In genomic region chr1:24410750-24411149, GRCh38 we compare ENCODE assay signal across 15 cellular contexts. TPM values are rescaled to one million over a fixed set of nuclear protein-coding genes. Genes with fewer than 3 reads are reported as not detected.
DNase-seq lines count a peak whose midpoint lies in the region; ATAC-seq and TF ChIP-seq lines count a peak whose summit lies in the region.
"Had no signal": no experiment of that assay in that cellular context is flagged by ENCODE, and none has a peak within 500 bp of the region (broad histone marks: within the 10 kb centered on the region; RNA-seq: fewer than 3 reads in every experiment).

No MANE protein-coding gene starts in this region.

- no peak overlapping the region for H3K4me3 ChIP-seq in HCT116 (replicated peaks in 1 of 2; ENCODE audit: low read depth in 1 of 2, low read length in 2 of 2)
- no peak overlapping the region for H3K4me3 ChIP-seq in PC-9
- no peak overlapping the region for H3K4me3 ChIP-seq in mucosa of rectum (ENCODE audit: low read length in 2 of 2)
- H3K4me3 ChIP-seq in trophoblast cell (ENCODE audit: low read depth, low read length), result no peak overlapping the region
- H3K4me3 ChIP-seq: BLaER1 had no signal

- H3K36me3 ChIP-seq in HCT116 (ENCODE audit: control insufficient read depth in 1 of 2, insufficient read depth in 2 of 2, low read length in 2 of 2) (no peaks in the 10 kb centered on the region), PC-9 (ENCODE audit: low read depth) (no peaks in the 10 kb centered on the region), mucosa of rectum (ENCODE audit: control insufficient read depth in 2 of 2, insufficient read depth in 2 of 2, low read length in 2 of 2) (no peaks in the 10 kb centered on the region), trophoblast cell (ENCODE audit: control insufficient read depth in 1 of 2, insufficient read depth in 2 of 2, low read length in 2 of 2) (no peaks in the 10 kb centered on the region)
- H3K36me3 ChIP-seq: BLaER1 had no signal

- no peak overlapping the region for H2BK12ac ChIP-seq in trophoblast cell (ENCODE audit: low read length)

- CTCF ChIA-PET in HCT116 (lab: Charles Lee), result interaction anchor here (2.4 kb wide), 1 partner anchor 19 kb away, joined by 20 read pairs; no protein-coding TSS in a partner anchor
- CTCF ChIA-PET in PC-9 (lab: Charles Lee), result interaction anchor here (0.6 kb wide), 1 partner anchor 224 kb away, joined by 5 read pairs; no protein-coding TSS in a partner anchor

- H4K20me1 ChIP-seq in HCT116 (ENCODE audit: insufficient read depth) (no peaks in the 10 kb centered on the region), PC-9 (ENCODE audit: insufficient read depth) (no peaks in the 10 kb centered on the region)
- H4K20me1 ChIP-seq: BLaER1 had no signal

- H3K9ac ChIP-seq in HCT116 (ENCODE audit: low read length) (no peak overlapping the region), mucosa of rectum (ENCODE audit: low read depth in 1 of 2, low read length in 2 of 2) (no peak overlapping the region), trophoblast cell (ENCODE audit: low read length) (no peak overlapping the region)
- H3K9ac ChIP-seq: BLaER1 had no signal

- no peak overlapping the region for H2AFZ ChIP-seq in HCT116 (ENCODE audit: low read depth, low read length, poor library complexity, severe bottlenecking)
- no peak overlapping the region for H2AFZ ChIP-seq in PC-9
- H2AFZ ChIP-seq in trophoblast cell (ENCODE audit: insufficient read depth, low read length, poor library complexity), result no peak overlapping the region

- H3K4me1 ChIP-seq in HCT116 (ENCODE audit: control insufficient read depth in 1 of 2, insufficient read depth in 2 of 2, low read length in 2 of 2) (peaks cover 18 to 56% of the 10 kb centered on the region in 2 experiments), PC-9 (replicated peaks; ENCODE audit: insufficient read depth) (peaks cover 35% of the 10 kb centered on the region), mucosa of rectum (ENCODE audit: control insufficient read depth in 2 of 2, insufficient read depth in 2 of 2, low read length in 2 of 2) (peaks cover 22 to 27% of the 10 kb centered on the region in 2 donors), trophoblast cell (ENCODE audit: control insufficient read depth in 1 of 2, insufficient read depth in 2 of 2, low read length in 2 of 2) (no peaks in the 10 kb centered on the region)

- peak overlapping the region; percentile 96 for H3K4me2 ChIP-seq in HCT116 (ENCODE audit: low read length)
- H3K4me2 ChIP-seq in PC-9, result no peak overlapping the region
- H3K4me2 ChIP-seq in trophoblast cell (ENCODE audit: low read length), result no peak overlapping the region
- H3K4me2 ChIP-seq: BLaER1 had no signal

- no peak overlapping the region for H2AK5ac ChIP-seq in trophoblast cell (ENCODE audit: low read length)

- no peak overlapping the region for H4K12ac ChIP-seq in trophoblast cell (ENCODE audit: low read depth, low read length)

- TF ChIP-seq CTCF in HCT116 (IDR thresholded peaks at IDR 0.05 in 2 of 3, conservative IDR thresholded peaks at IDR 0.05 in 1 of 3; ENCODE audit: borderline replicate concordance in 1 of 3, insufficient read depth in 1 of 3, low read depth in 2 of 3, low read length in 2 of 3) (no peak), PC-9 (conservative IDR thresholded peaks at IDR 0.05) (no peak)

- H3K27me3 ChIP-seq in HCT116 (ENCODE audit: insufficient read depth, low read length) (no peaks in the 10 kb centered on the region), PC-9 (ENCODE audit: insufficient read depth, low read depth) (no peaks in the 10 kb centered on the region), mucosa of rectum (ENCODE audit: control insufficient read depth in 2 of 2, insufficient read depth in 2 of 2, low read length in 2 of 2) (no peaks in the 10 kb centered on the region), trophoblast cell (ENCODE audit: insufficient read depth, low read length) (no peaks in the 10 kb centered on the region)

- H3K9me3 ChIP-seq in HCT116 (ENCODE audit: control insufficient read depth in 1 of 2, insufficient read depth in 1 of 2, low read depth in 1 of 2, low read length in 2 of 2) (no peaks in the 10 kb centered on the region), PC-9 (ENCODE audit: insufficient read depth, low read depth) (no peaks in the 10 kb centered on the region), mucosa of rectum (ENCODE audit: control insufficient read depth in 2 of 2, low read length in 2 of 2) (no peaks in the 10 kb centered on the region), trophoblast cell (ENCODE audit: insufficient read depth, low read depth, low read length) (no peaks in the 10 kb centered on the region)

- H3K23ac ChIP-seq in trophoblast cell (ENCODE audit: low read length), result no peak overlapping the region

- H3K4ac ChIP-seq in trophoblast cell (ENCODE audit: low read depth, low read length), result no peak overlapping the region

- peaks cover 4% of the 10 kb centered on the region for H3K79me1 ChIP-seq in trophoblast cell (ENCODE audit: low read length)

- H4K91ac ChIP-seq in trophoblast cell (ENCODE audit: low read depth, low read length), result no peak overlapping the region

- no peak for DNase-seq in HCT116 (ENCODE audit: low read depth, low spot score)
- no peak for DNase-seq in PC-9
- DNase-seq in epithelial cell of prostate (ENCODE audit: low read depth, low spot score), result no peak
- no peak for DNase-seq in middle frontal gyrus (ENCODE audit: extremely low spot score, low spot score)
- DNase-seq in trophoblast cell, result no peak
- DNase-seq: CD4-positive, alpha-beta memory T cell; DMS53; KG1; NCI-H1417 treated with DMSO at 0.1 percent for 48 hours; NCI-H2029; NCI-H2171; SIG-M5 had no signal

- no peak overlapping the region for H3K14ac ChIP-seq in trophoblast cell (ENCODE audit: low read length)

- no peaks in the 10 kb centered on the region for H3K79me2 ChIP-seq in HCT116 (ENCODE audit: insufficient read depth, low read length)
- H3K79me2 ChIP-seq in PC-9 (ENCODE audit: low read depth), result peaks cover 12% of the 10 kb centered on the region; the same call in 1 of the 2 replicates
- peaks cover 2% of the 10 kb centered on the region for H3K79me2 ChIP-seq in trophoblast cell (ENCODE audit: control insufficient read depth, insufficient read depth, low read length, poor library complexity)

- RAD21 ChIA-PET in HCT116 (lab: Charles Lee; ENCODE audit: low non-redundant PET in 1 of 2, low total read pairs in 2 of 2, uncharacterized antibody in 2 of 2, unreplicated experiment in 2 of 2), result no interaction called here

- POLR2A ChIA-PET in HCT116 (lab: Charles Lee) (no interaction called here), PC-9 (lab: Charles Lee; ENCODE audit: unreplicated experiment) (no interaction called here)

- H3F3A ChIP-seq in PC-9 (ENCODE audit: insufficient read depth, low read depth), result peaks cover 10% of the 10 kb centered on the region; the same call in 1 of the 2 replicates

- no peak for TF ChIP-seq POLR2A in HCT116 (IDR thresholded peaks at IDR 0.05; ENCODE audit: borderline replicate concordance, extremely low read depth, insufficient read depth, insufficient read length)

- no CpG with 5 or more reads among the region's 7 CpGs for WGBS in trophoblast cell (ENCODE audit: extremely low coverage, insufficient coverage, insufficient read length)

- no peak overlapping the region for H3K27ac ChIP-seq in HCT116 (ENCODE audit: low read depth, low read length)
- H3K27ac ChIP-seq in PC-9, result peak overlapping the region; percentile 84
- peak overlapping the region; percentile 85 for H3K27ac ChIP-seq in epithelial cell of prostate
- peak overlapping the region; percentile 28 to 75 for H3K27ac ChIP-seq in mucosa of rectum (ENCODE audit: low read depth in 2 of 2, low read length in 2 of 2)
- no peak overlapping the region for H3K27ac ChIP-seq in trophoblast cell (ENCODE audit: low read depth, low read length)
- H3K27ac ChIP-seq: BLaER1 had no signal

- H4K8ac ChIP-seq in trophoblast cell (ENCODE audit: low read depth, low read length), result no peak overlapping the region

- no peaks in the 10 kb centered on the region for H3K9me2 ChIP-seq in HCT116 (ENCODE audit: insufficient read depth)
- H3K9me2 ChIP-seq in PC-9 (ENCODE audit: insufficient read depth), result no peaks in the 10 kb centered on the region

- no peak overlapping the region for H2BK5ac ChIP-seq in trophoblast cell (ENCODE audit: low read depth, low read length, poor library complexity)

- ATAC-seq in HCT116 (no peak), GM19397 (IDR thresholded peaks at IDR 0.05; ENCODE audit: unreplicated experiment) (no peak)

- no TSS peak for BruUV-seq in HCT116 (replicated peaks; lab: Mats Ljungman, UMichigan)
- no TSS peak for BruUV-seq in PC-9 (replicated peaks; lab: Mats Ljungman, UMichigan)

- intact Hi-C loops in HCT116 (cut with micrococcal nuclease), result loop anchor here (10.0 kb wide), 1 partner anchor 114 kb away; no protein-coding TSS in a partner anchor
- intact Hi-C loops in PC-9 (cut with micrococcal nuclease; ENCODE audit: unreplicated experiment), result loop anchor here (10.0 kb wide), 1 partner anchor 154 kb away; no protein-coding TSS in a partner anchor

- no peak overlapping the region for H2BK120ac ChIP-seq in trophoblast cell (ENCODE audit: insufficient read depth, low read length, poor library complexity)

- H3K18ac ChIP-seq in trophoblast cell (ENCODE audit: low read length), result no peak overlapping the region

- TF ChIP-seq RAD21 in HCT116 (IDR thresholded peaks at IDR 0.05; ENCODE audit: low read depth), result no peak

TF ChIP-seq in HCT116, 20 proteins besides CTCF, POLR2A, EP300 and RAD21 (continues in another document):
- TF ChIP-seq MAX (IDR thresholded peaks at IDR 0.05) (no peak), EZH2 (IDR thresholded peaks at IDR 0.05) (no peak), TCF7L2 (IDR thresholded peaks at IDR 0.05; ENCODE audit: borderline replicate concordance, extremely low read depth, insufficient read depth, insufficient read length) (no peak), ZFX (IDR thresholded peaks at IDR 0.05) (no peak), POLR2AphosphoS5 (IDR thresholded peaks at IDR 0.05; ENCODE audit: low read depth, low read length) (no peak), CBX3 (IDR thresholded peaks at IDR 0.05; ENCODE audit: low read depth) (no peak), SP1 (IDR thresholded peaks at IDR 0.05; ENCODE audit: low read depth) (no peak), EGR1 (IDR thresholded peaks at IDR 0.05; ENCODE audit: low read depth) (no peak), SRF (IDR thresholded peaks at IDR 0.05; ENCODE audit: low read depth) (no peak), YY1 (IDR thresholded peaks at IDR 0.05; ENCODE audit: extremely low read depth, insufficient replicate concordance, low read depth, low read length) (no peak)

RNA-seq across cellular contexts. Expression of gene STPG1, which starts 2.8 kb away (rescaled TPM):
- total RNA-seq in HCT116 (2021; ENCODE audit: unreplicated experiment) (13.4 TPM), PC-9 (2021) (8.3 and 11.4 TPM in 2 replicates)
- 8.2 and 10.3 TPM in 2 replicates for polyA plus RNA-seq in HCT116 (2012)
- 6.1 and 6.6 TPM in 2 replicates for polyA plus RNA-seq in trophoblast cell (2013)

RNA-seq across cellular contexts. Expression of gene NIPAL3, which starts 4.9 kb away (rescaled TPM):
- total RNA-seq in HCT116 (2021; ENCODE audit: unreplicated experiment) (16.6 TPM), PC-9 (2021) (34.7 and 42.0 TPM in 2 replicates)
- 16.1 and 18.9 TPM in 2 replicates for polyA plus RNA-seq in HCT116 (2012)
- polyA plus RNA-seq in trophoblast cell (2013), result 17.7 and 18.4 TPM in 2 replicates

Comparison
In these comparisons a context has a peak if more than half of its experiments do, and no peak if none do; other contexts are left out.
1. H3K27ac ChIP-seq: peak in PC-9 (single experiment), epithelial cell of prostate (single experiment) and mucosa of rectum (2 of 2); none in HCT116 (single experiment) and trophoblast cell (single experiment).